In the genomic region with DNA sequence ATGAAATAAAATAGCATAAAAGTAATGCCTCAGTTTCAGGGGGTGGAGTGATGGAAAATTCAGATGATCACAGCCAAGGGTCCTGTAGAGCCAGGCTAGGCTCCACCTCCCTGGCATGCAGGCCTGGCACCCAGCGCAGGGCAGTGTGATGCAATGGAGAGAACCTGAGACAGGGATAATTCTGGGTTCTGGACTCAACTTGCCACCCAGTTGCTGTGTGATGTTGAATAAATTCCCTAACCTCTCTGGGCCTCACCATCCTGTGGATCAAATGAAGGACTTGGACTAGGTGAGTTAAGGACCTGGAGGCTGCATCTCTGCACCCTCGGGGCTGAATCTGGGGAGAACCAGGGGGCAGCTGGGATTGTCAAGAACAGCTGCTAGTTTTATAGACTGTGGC, we compare ENCODE assay signal across 17 cellular contexts. TPM values are rescaled to one million over a fixed set of nuclear protein-coding genes. Genes with fewer than 3 reads are reported as not detected.
A peak's percentile ranks its signal among the peaks of the same experiment; 100 is the strongest.
DNase-seq lines count a peak whose midpoint lies in the region; ATAC-seq, FAIRE-seq and TF ChIP-seq lines count a peak whose summit lies in the region.
"Had no signal": no experiment of that assay in that cellular context is flagged by ENCODE, and none has a peak within 500 bp of the region (broad histone marks: within the 10 kb centered on the region; RNA-seq: fewer than 3 reads in every experiment).

No MANE protein-coding gene starts in this region.

- H3K36me3 ChIP-seq in HepG2 (replicated peaks in 1 of 2; ENCODE audit: control insufficient read depth in 1 of 2, insufficient read depth in 2 of 2, low read length in 2 of 2), result no peaks in the 10 kb centered on the region
- H3K36me3 ChIP-seq in right lobe of liver, result no peaks in the 10 kb centered on the region
- H3K36me3 ChIP-seq in skeletal muscle tissue (ENCODE audit: control insufficient read depth in 3 of 3, insufficient read depth in 3 of 3, low read length in 3 of 3), result peaks cover 12 to 31% (median 27%) of the 10 kb centered on the region in 3 donors

- H3K4me3 ChIP-seq in HepG2 (replicated peaks in 1 of 3; ENCODE audit: insufficient read depth in 1 of 3, low read depth in 2 of 3, low read length in 3 of 3) (no peak overlapping the region), right lobe of liver (no peak overlapping the region), skeletal muscle tissue (ENCODE audit: low read length in 3 of 3) (no peak overlapping the region)
- H3K4me3 ChIP-seq: GM23338 had no signal

- no peak overlapping the region for H3K4me2 ChIP-seq in HepG2 (ENCODE audit: low read depth, low read length)
- H3K4me2 ChIP-seq: GM23338 had no signal

- peaks cover 16% of the 10 kb centered on the region for H3K4me1 ChIP-seq in HepG2 (ENCODE audit: insufficient read depth, low read length)
- no peaks in the 10 kb centered on the region for H3K4me1 ChIP-seq in right lobe of liver
- H3K4me1 ChIP-seq in skeletal muscle tissue (ENCODE audit: control insufficient read depth in 3 of 3, insufficient read depth in 3 of 3, low read length in 3 of 3), result peaks cover 52 to 61% (median 61%) of the 10 kb centered on the region in 3 donors

- 46% methylated on average over 2 of the region's 2 CpGs for WGBS in HepG2 (ENCODE audit: low lambda C conversion rate)
- no CpG with 5 or more reads among the region's 2 CpGs for WGBS in right lobe of liver (ENCODE audit: insufficient coverage, low coverage, low lambda C conversion rate, missing lambda C conversion rate)

- ATAC-seq in HepG2 (no peak), right lobe of liver (no peak), left lobe of liver (peak; percentile 38), GM18511 (IDR thresholded peaks at IDR 0.05; ENCODE audit: unreplicated experiment) (no peak), omental fat pad (ENCODE audit: low FRiP score) (no peak), HG02759 (IDR thresholded peaks at IDR 0.05; ENCODE audit: unreplicated experiment) (no peak)
- ATAC-seq: CD8-positive, alpha-beta T cell; GM23338 had no signal

- H2AFZ ChIP-seq in HepG2 (ENCODE audit: low read length), result no peak overlapping the region
- H2AFZ ChIP-seq: GM23338 had no signal

- H3K27ac ChIP-seq in HepG2 (ENCODE audit: extremely low read length, insufficient read depth, low read length), result no peak overlapping the region
- no peak overlapping the region for H3K27ac ChIP-seq in right lobe of liver
- H3K27ac ChIP-seq in skeletal muscle tissue (ENCODE audit: low read depth, low read length), result peak overlapping the region; percentile 96
- H3K27ac ChIP-seq: 22Rv1 had no signal

- no peaks in the 10 kb centered on the region for H4K20me1 ChIP-seq in HepG2 (ENCODE audit: insufficient read depth, low read length)

- TF ChIP-seq RAD21 in HepG2 (CRISPR knock-in tag; IDR thresholded peaks at IDR 0.05), result no peak

- in situ Hi-C loops in HepG2 (cut with HindIII; ENCODE audit: extremely low pct_ligation_motif_present, low pct_unique_long_range_greater_than_20kb), result no loop called here

- intact Hi-C loops in HepG2 (cut with micrococcal nuclease; ENCODE audit: unreplicated experiment), result no loop called here
- intact Hi-C loops in right lobe of liver (cut with DNase I), result no loop called here

- TF ChIP-seq POLR2A in HepG2 (IDR thresholded peaks at IDR 0.05; ENCODE audit: insufficient read depth in 1 of 2, low read depth in 2 of 2, low read length in 2 of 2) (no peak), right lobe of liver (IDR thresholded peaks at IDR 0.05) (no peak)

- no peak for FAIRE-seq in HepG2 (lab: Jason Lieb, UNC)
- FAIRE-seq: D721Med, HTR-8/SVneo had no signal

- no TSS peak for BruUV-seq in HepG2 (replicated peaks; lab: Mats Ljungman, UMichigan)

- H3K27me3 ChIP-seq in HepG2 (ENCODE audit: control insufficient read depth in 1 of 2, insufficient read depth in 2 of 2, low read length in 2 of 2) (peaks cover 0 to 28% of the 10 kb centered on the region in 2 experiments; a peak in 2 of 5 replicates), right lobe of liver (no peaks in the 10 kb centered on the region), skeletal muscle tissue (ENCODE audit: control insufficient read depth in 3 of 3, insufficient read depth in 3 of 3, low read length in 3 of 3) (peaks cover 0 to 2% (median 0%) of the 10 kb centered on the region in 3 donors)

- POLR2A ChIA-PET in HepG2 (lab: Yijun Ruan, JAX), result no interaction called here

- H3K9me3 ChIP-seq in HepG2 (ENCODE audit: low read length) (no peaks in the 10 kb centered on the region), right lobe of liver (no peaks in the 10 kb centered on the region), skeletal muscle tissue (ENCODE audit: control insufficient read depth in 3 of 3, low read length in 3 of 3) (no peaks in the 10 kb centered on the region)

- no peak overlapping the region for H3K9ac ChIP-seq in HepG2 (ENCODE audit: insufficient read depth, low read depth, low read length)
- H3K9ac ChIP-seq in skeletal muscle tissue (ENCODE audit: low read depth in 1 of 3, low read length in 3 of 3), result peak overlapping the region in 1 of 3 donors; percentile 60

- no peaks in the 10 kb centered on the region for H3K79me2 ChIP-seq in HepG2 (ENCODE audit: insufficient read depth, low read length)

- TF ChIP-seq CTCF in HepG2 (CRISPR knock-in tag; IDR thresholded peaks at IDR 0.05) (no peak), right lobe of liver (IDR thresholded peaks at IDR 0.05) (no peak), omental fat pad (IDR thresholded peaks at IDR 0.05) (no peak)

- TF ChIP-seq EP300 in HepG2 (IDR thresholded peaks at IDR 0.05; ENCODE audit: low read depth in 2 of 2, low read length in 2 of 2) (no peak), HepG2 (CRISPR knock-in tag; IDR thresholded peaks at IDR 0.05; ENCODE audit: borderline replicate concordance) (no peak)

- CTCF ChIA-PET in HepG2 (lab: Yijun Ruan, JAX; ENCODE audit: low intra/inter-chr PET ratio, low total read pairs), result no interaction called here

- no peak for DNase-seq in HepG2 (ENCODE audit: low spot score)
- DNase-seq in right lobe of liver, result no peak
- DNase-seq in left lobe of liver (ENCODE audit: low spot score), result no peak
- no peak for DNase-seq in omental fat pad (ENCODE audit: low spot score)
- DNase-seq: CD8-positive, alpha-beta T cell; COR-L47; DMS153; GF-D8; H9; KG1 had no signal

RNA-seq across cellular contexts. Expression of gene PADI2, which starts 17.0 kb away (rescaled TPM):
- total RNA-seq in HepG2 (2016; rRNA removed; fragmentation: Illumina TruSeq; extraction: Trizol), result not detected in 2 replicates
- not detected in 2 replicates for total RNA-seq in HepG2 (2016; cell fraction: cytosol; rRNA removed; fragmentation: Illumina TruSeq; extraction: Trizol; ENCODE audit: low read depth)
- not detected in 2 replicates for total RNA-seq in HepG2 (2016; cell fraction: insoluble cytoplasmic fraction; rRNA removed; fragmentation: Illumina TruSeq; extraction: Trizol)
- not detected in 2 replicates for total RNA-seq in HepG2 (2016; cell fraction: membrane; rRNA removed; fragmentation: Illumina TruSeq; extraction: Trizol)
- not detected in 2 replicates for total RNA-seq in HepG2 (2016; cell fraction: nucleus; rRNA removed; fragmentation: Illumina TruSeq; extraction: Trizol)
- polyA plus RNA-seq in HepG2 (2011; rRNA removed), result not detected in 2 replicates
- not detected in 2 replicates for polyA plus RNA-seq in HepG2 (2011; cell fraction: cytosol; rRNA removed)
- not detected in 2 replicates for polyA plus RNA-seq in HepG2 (2011; cell fraction: nucleus; rRNA removed)
- not detected in 2 replicates for polyA plus RNA-seq in HepG2 (2012)
- polyA plus RNA-seq in HepG2 (2016; cell fraction: cytosol; fragmentation: Illumina TruSeq; extraction: Trizol; ENCODE audit: low read depth), result not detected in 2 replicates
- not detected in 2 replicates for polyA plus RNA-seq in HepG2 (2016; cell fraction: insoluble cytoplasmic fraction; fragmentation: Illumina TruSeq; extraction: Trizol; ENCODE audit: low read depth)
- not detected in 2 replicates for polyA plus RNA-seq in HepG2 (2016; cell fraction: membrane; fragmentation: Illumina TruSeq; extraction: Trizol; ENCODE audit: low read depth)
- polyA plus RNA-seq in HepG2 (2016; cell fraction: nucleus; fragmentation: Illumina TruSeq; extraction: Trizol; ENCODE audit: insufficient read depth, low read depth), result not detected in 2 replicates
- 3.2 TPM in 1 of 2 replicates, not detected in the other for polyA minus RNA-seq in HepG2 (2011; rRNA and poly(A)+ RNA removed; ENCODE audit: low replicate concordance)
- polyA minus RNA-seq in HepG2 (2011; cell fraction: cytosol; rRNA and poly(A)+ RNA removed), result not detected in 2 replicates
- polyA minus RNA-seq in HepG2 (2011; cell fraction: nucleus; rRNA and poly(A)+ RNA removed), result not detected in 2 replicates
- 1 to 10 TPM in 1 of 6 experiments, under 1 TPM in 5; 0.20 to 1.4 (median 0.78) TPM for total RNA-seq in right lobe of liver
- 0.40 TPM for total RNA-seq in left lobe of liver
- total RNA-seq in skeletal muscle tissue, result 33.9 TPM
- total RNA-seq in omental fat pad, result 10 to 100 TPM in 1 of 4 donors, 1 to 10 TPM in 2, under 1 TPM in 1; 0.37 to 19.9 (median 1.6) TPM
- total RNA-seq: CD8-positive, alpha-beta T cell had no signal

RNA-seq across cellular contexts. Expression of gene SDHB, which starts 48.4 kb away (rescaled TPM):
- 142 and 174 TPM in 2 replicates for total RNA-seq in HepG2 (2016; rRNA removed; fragmentation: Illumina TruSeq; extraction: Trizol)
- total RNA-seq in HepG2 (2016; cell fraction: cytosol; rRNA removed; fragmentation: Illumina TruSeq; extraction: Trizol; ENCODE audit: low read depth), result 51.4 and 55.9 TPM in 2 replicates
- total RNA-seq in HepG2 (2016; cell fraction: insoluble cytoplasmic fraction; rRNA removed; fragmentation: Illumina TruSeq; extraction: Trizol), result 149 and 181 TPM in 2 replicates
- 63.6 and 75.1 TPM in 2 replicates for total RNA-seq in HepG2 (2016; cell fraction: membrane; rRNA removed; fragmentation: Illumina TruSeq; extraction: Trizol)
- 52.4 and 60.7 TPM in 2 replicates for total RNA-seq in HepG2 (2016; cell fraction: nucleus; rRNA removed; fragmentation: Illumina TruSeq; extraction: Trizol)
- polyA plus RNA-seq in HepG2 (2011; rRNA removed), result 110 and 136 TPM in 2 replicates
- polyA plus RNA-seq in HepG2 (2011; cell fraction: cytosol; rRNA removed), result 90.5 and 93.2 TPM in 2 replicates
- polyA plus RNA-seq in HepG2 (2011; cell fraction: nucleus; rRNA removed), result 32.8 and 36.9 TPM in 2 replicates
- 57.3 and 68.1 TPM in 2 replicates for polyA plus RNA-seq in HepG2 (2012)
- 39.4 and 46.4 TPM in 2 replicates for polyA plus RNA-seq in HepG2 (2016; cell fraction: cytosol; fragmentation: Illumina TruSeq; extraction: Trizol; ENCODE audit: low read depth)
- 164 and 177 TPM in 2 replicates for polyA plus RNA-seq in HepG2 (2016; cell fraction: insoluble cytoplasmic fraction; fragmentation: Illumina TruSeq; extraction: Trizol; ENCODE audit: low read depth)
- 45.2 and 45.6 TPM in 2 replicates for polyA plus RNA-seq in HepG2 (2016; cell fraction: membrane; fragmentation: Illumina TruSeq; extraction: Trizol; ENCODE audit: low read depth)
- polyA plus RNA-seq in HepG2 (2016; cell fraction: nucleus; fragmentation: Illumina TruSeq; extraction: Trizol; ENCODE audit: insufficient read depth, low read depth), result 71.0 and 75.4 TPM in 2 replicates
- 49.9 and 135 TPM in 2 replicates for polyA minus RNA-seq in HepG2 (2011; rRNA and poly(A)+ RNA removed; ENCODE audit: low replicate concordance)
- polyA minus RNA-seq in HepG2 (2011; cell fraction: cytosol; rRNA and poly(A)+ RNA removed), result 48.1 and 57.8 TPM in 2 replicates
- polyA minus RNA-seq in HepG2 (2011; cell fraction: nucleus; rRNA and poly(A)+ RNA removed), result 35.9 and 50.1 TPM in 2 replicates
- 100 to 1,000 TPM; 139 to 244 (median 178) TPM for total RNA-seq in right lobe of liver
- 140 TPM for total RNA-seq in left lobe of liver
- total RNA-seq in skeletal muscle tissue, result 163 TPM
- 100 to 1,000 TPM in 3 of 4 donors, 10 to 100 TPM in 1; 84.2 to 128 (median 117) TPM for total RNA-seq in omental fat pad
